Comparison of ENCODE assay signal across 8 cellular contexts in genomic region chr10:97335188-97335619, GRCh38. TPM values are rescaled to one million over a fixed set of nuclear protein-coding genes. Genes with fewer than 3 reads are reported as not detected.
DNase-seq lines count a peak whose midpoint lies in the region; ATAC-seq, FAIRE-seq and TF ChIP-seq lines count a peak whose summit lies in the region.

No MANE protein-coding gene starts in this region.

- H3K9me2 ChIP-seq in GM23338 (ENCODE audit: insufficient read depth) = no peaks in the 10 kb centered on the region
- H3K9me2 ChIP-seq in SU-DHL-6 (replicated peaks; ENCODE audit: insufficient read depth, low read length) = no peaks in the 10 kb centered on the region

- in situ Hi-C loops in ACHN (cut with HindIII; ENCODE audit: low pct_ligation_motif_present, low pct_unique_long_range_greater_than_20kb, low sequenced_read_pairs) = no loop called here

- TF ChIP-seq CTCF in GM23338 (conservative IDR thresholded peaks at IDR 0.05; ENCODE audit: low read depth in 2 of 2) (no peak), SU-DHL-6 (IDR thresholded peaks at IDR 0.05; ENCODE audit: insufficient read depth, low read length, poor library complexity, severe bottlenecking) (no peak)

- H3K4me1 ChIP-seq in GM23338 (ENCODE audit: insufficient read depth) (peaks cover 53% of the 10 kb centered on the region), small intestine (ENCODE audit: control insufficient read depth in 2 of 2, insufficient read depth in 1 of 2, low read depth in 1 of 2, low read length in 1 of 2) (peaks cover 0 to 2% of the 10 kb centered on the region in 2 donors)

- DNase-seq in GM23338 (ENCODE audit: low spot score) = peak; percentile 71
- peak; percentile 41 for DNase-seq in left ventricle myocardium superior
- DNase-seq in small intestine = no peak
- DNase-seq in SHP77 treated with DMSO at 0.1 percent for 48 hours (lab: John Stamatoyannopoulos, UW) = no peak
- DNase-seq in ACHN = no peak

- H3K27me3 Mint-ChIP-seq in GM23338 (ENCODE audit: insufficient read depth, low read depth, poor library complexity) = peaks cover 23% of the 10 kb centered on the region

- H2AFZ ChIP-seq in GM23338 = no peak overlapping the region
- peak overlapping the region; percentile 100 for H2AFZ ChIP-seq in SU-DHL-6 (ENCODE audit: low read depth, low read length, severe bottlenecking)

- H3K4me2 ChIP-seq in GM23338 (peak overlapping the region; percentile 77), SU-DHL-6 (ENCODE audit: low read depth, low read length, poor library complexity, severe bottlenecking) (peak overlapping the region; percentile 68)

- FAIRE-seq in small intestine (lab: Jason Lieb, UNC) = no peak

- intact Hi-C loops in left ventricle myocardium superior (cut with micrococcal nuclease) = no loop called here

- H3K9ac ChIP-seq in SU-DHL-6 (ENCODE audit: low read length) = peak overlapping the region; percentile 71

- H3K36me3 Mint-ChIP-seq in GM23338 (ENCODE audit: low read depth) = peaks cover 26% of the 10 kb centered on the region

- H3K36me3 ChIP-seq in GM23338 (ENCODE audit: insufficient read depth) (no peaks in the 10 kb centered on the region), SU-DHL-6 (ENCODE audit: low read length) (no peaks in the 10 kb centered on the region), small intestine (ENCODE audit: control insufficient read depth in 2 of 2, insufficient read depth in 2 of 2, low read length in 2 of 2) (no peaks in the 10 kb centered on the region)

- WGBS in small intestine, 3 donors = 14 to 21% (median 20%) methylated on average over 25 of the region's 25 CpGs

- H3K4me3 ChIP-seq in GM23338 (peak overlapping the region; percentile 82), SU-DHL-6 (ENCODE audit: insufficient read depth, low read length, poor library complexity, severe bottlenecking) (peak overlapping the region; percentile 84), small intestine (ENCODE audit: low read depth in 1 of 2, low read length in 2 of 2) (peak overlapping the region; percentile 57 to 98)

- H3K79me2 ChIP-seq in GM23338 (replicated peaks; ENCODE audit: insufficient read depth) = peaks cover 37% of the 10 kb centered on the region
- H3K79me2 ChIP-seq in SU-DHL-6 (ENCODE audit: insufficient read depth, low read length) = no peaks in the 10 kb centered on the region

- peaks cover 48% of the 10 kb centered on the region for H3K4me1 Mint-ChIP-seq in GM23338

- H3K9me3 ChIP-seq in SU-DHL-6 (ENCODE audit: insufficient read depth, low read length) (no peaks in the 10 kb centered on the region), small intestine (ENCODE audit: control insufficient read depth, low read depth) (no peaks in the 10 kb centered on the region)

- no peaks in the 10 kb centered on the region for H3K9me3 Mint-ChIP-seq in GM23338

- H3F3A ChIP-seq in GM23338 (replicated peaks; ENCODE audit: low read depth) (peaks cover 19% of the 10 kb centered on the region), SU-DHL-6 (ENCODE audit: insufficient read depth) (peaks cover 11% of the 10 kb centered on the region; the same call in 1 of the 2 replicates)

- H4K20me1 ChIP-seq in GM23338 (replicated peaks; ENCODE audit: insufficient read depth) = peaks cover 20% of the 10 kb centered on the region
- no peaks in the 10 kb centered on the region for H4K20me1 ChIP-seq in SU-DHL-6 (ENCODE audit: low read depth, low read length)

- H3K4me3 Mint-ChIP-seq in GM23338 = peak overlapping the region; percentile 63

- H3K27ac ChIP-seq in GM23338 (ENCODE audit: low read depth) (peak overlapping the region; percentile 98), SU-DHL-6 (ENCODE audit: low read depth, low read length) (no peak overlapping the region), small intestine (ENCODE audit: low read depth in 1 of 2, low read length in 1 of 2) (peak overlapping the region in 1 of 2 donors; percentile 96)

- H3K27ac Mint-ChIP-seq in GM23338 = no peak overlapping the region

- ATAC-seq in GM23338 = peak; percentile 1; the same call in 1 of the 3 replicates
- no peak for ATAC-seq in left ventricle myocardium superior
- ATAC-seq in activated CD4-positive, CD25-positive, alpha-beta regulatory T cell treated with anti-CD3 and anti-CD28 coated beads, Interleukin-2, amount 50 U/mL, for 24 hours = no peak
- no peak for ATAC-seq in HG03469 (IDR thresholded peaks at IDR 0.05; ENCODE audit: unreplicated experiment)

- H3K27me3 ChIP-seq in GM23338 (ENCODE audit: insufficient read depth) (no peaks in the 10 kb centered on the region), SU-DHL-6 (ENCODE audit: low read length) (no peaks in the 10 kb centered on the region), small intestine (ENCODE audit: control insufficient read depth in 2 of 2, insufficient read depth in 2 of 2, low read length in 2 of 2) (no peaks in the 10 kb centered on the region)

TF ChIP-seq in GM23338, 12 proteins besides CTCF, POLR2A, EP300 and RAD21 (continues in another document):
- TF ChIP-seq STAT1 (IDR thresholded peaks at IDR 0.05; ENCODE audit: unreplicated experiment) = no peak
- TF ChIP-seq EZH2phosphoT487 (IDR thresholded peaks at IDR 0.05; ENCODE audit: unreplicated experiment) = no peak
- TF ChIP-seq, protein P1, sequence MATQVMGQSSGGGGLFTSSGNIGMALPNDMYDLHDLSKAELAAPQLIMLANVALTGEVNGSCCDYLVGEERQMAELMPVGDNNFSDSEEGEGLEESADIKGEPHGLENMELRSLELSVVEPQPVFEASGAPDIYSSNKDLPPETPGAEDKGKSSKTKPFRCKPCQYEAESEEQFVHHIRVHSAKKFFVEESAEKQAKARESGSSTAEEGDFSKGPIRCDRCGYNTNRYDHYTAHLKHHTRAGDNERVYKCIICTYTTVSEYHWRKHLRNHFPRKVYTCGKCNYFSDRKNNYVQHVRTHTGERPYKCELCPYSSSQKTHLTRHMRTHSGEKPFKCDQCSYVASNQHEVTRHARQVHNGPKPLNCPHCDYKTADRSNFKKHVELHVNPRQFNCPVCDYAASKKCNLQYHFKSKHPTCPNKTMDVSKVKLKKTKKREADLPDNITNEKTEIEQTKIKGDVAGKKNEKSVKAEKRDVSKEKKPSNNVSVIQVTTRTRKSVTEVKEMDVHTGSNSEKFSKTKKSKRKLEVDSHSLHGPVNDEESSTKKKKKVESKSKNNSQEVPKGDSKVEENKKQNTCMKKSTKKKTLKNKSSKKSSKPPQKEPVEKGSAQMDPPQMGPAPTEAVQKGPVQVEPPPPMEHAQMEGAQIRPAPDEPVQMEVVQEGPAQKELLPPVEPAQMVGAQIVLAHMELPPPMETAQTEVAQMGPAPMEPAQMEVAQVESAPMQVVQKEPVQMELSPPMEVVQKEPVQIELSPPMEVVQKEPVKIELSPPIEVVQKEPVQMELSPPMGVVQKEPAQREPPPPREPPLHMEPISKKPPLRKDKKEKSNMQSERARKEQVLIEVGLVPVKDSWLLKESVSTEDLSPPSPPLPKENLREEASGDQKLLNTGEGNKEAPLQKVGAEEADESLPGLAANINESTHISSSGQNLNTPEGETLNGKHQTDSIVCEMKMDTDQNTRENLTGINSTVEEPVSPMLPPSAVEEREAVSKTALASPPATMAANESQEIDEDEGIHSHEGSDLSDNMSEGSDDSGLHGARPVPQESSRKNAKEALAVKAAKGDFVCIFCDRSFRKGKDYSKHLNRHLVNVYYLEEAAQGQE (IDR thresholded peaks at IDR 0.05; ENCODE audit: unreplicated experiment) = no peak
- no peak for TF ChIP-seq ETS1 (IDR thresholded peaks at IDR 0.05)
- no peak for TF ChIP-seq CREB1 (CRISPR knock-in tag; IDR thresholded peaks at IDR 0.05; ENCODE audit: low read depth)
- no peak for TF ChIP-seq ZNF331 (CRISPR knock-in tag; IDR thresholded peaks at IDR 0.05; ENCODE audit: low read depth)
- TF ChIP-seq ZNF114 (CRISPR knock-in tag; IDR thresholded peaks at IDR 0.05) = no peak
- no peak for TF ChIP-seq POLR2AphosphoS5 (IDR thresholded peaks at IDR 0.05; ENCODE audit: low read depth)
- TF ChIP-seq EZH2 (IDR thresholded peaks at IDR 0.05; ENCODE audit: low read depth, unreplicated experiment) = no peak

RNA-seq across cellular contexts. Expression of gene FRAT2, which starts 0.7 kb away (rescaled TPM):
- 87.5 and 109 TPM in 2 replicates for total RNA-seq in GM23338 (2014; rRNA removed; shearing (Covaris generic))
- 24.5 and 44.0 TPM in 2 replicates for polyA plus RNA-seq in GM23338 (2016; fragmentation: Nextera tagmentation; extraction: Ambion mirVana)
- total RNA-seq in left ventricle myocardium superior = 9.0 TPM
- 10 to 100 TPM; 23.2 to 38.2 (median 32.5) TPM for polyA plus RNA-seq in small intestine

RNA-seq across cellular contexts. Expression of gene FRAT1, which starts 16.1 kb away (rescaled TPM):
- total RNA-seq in GM23338 (2014; rRNA removed; shearing (Covaris generic)) = 6.1 and 8.5 TPM in 2 replicates
- polyA plus RNA-seq in GM23338 (2016; fragmentation: Nextera tagmentation; extraction: Ambion mirVana) (1.4 and 1.7 TPM in 2 replicates), small intestine (1 to 10 TPM; 3.8 to 6.1 (median 5.6) TPM)
- 6.8 TPM for total RNA-seq in left ventricle myocardium superior

RNA-seq across cellular contexts. Expression of gene ARHGAP19, which starts 42.8 kb away (rescaled TPM):
- total RNA-seq in GM23338 (2014; rRNA removed; shearing (Covaris generic)) = 35.9 and 38.8 TPM in 2 replicates
- polyA plus RNA-seq in GM23338 (2016; fragmentation: Nextera tagmentation; extraction: Ambion mirVana) = 7.6 and 11.5 TPM in 2 replicates
- 3.3 TPM for total RNA-seq in left ventricle myocardium superior
- polyA plus RNA-seq in small intestine = 1 to 10 TPM; 2.2 to 5.0 (median 2.5) TPM

Comparison
In these comparisons a context has a peak if more than half of its experiments do, and no peak if none do; other contexts are left out.
1. DNase-seq: peak in GM23338 (single experiment) and left ventricle myocardium superior (single experiment); none in small intestine (single experiment), SHP77 treated with DMSO at 0.1 percent for 48 hours (single experiment) and ACHN (single experiment).
2. Peak in every context shown above with its lines, with median percentiles within 50 percentile points of each other: H3K4me3 ChIP-seq.